In the genomic region with DNA sequence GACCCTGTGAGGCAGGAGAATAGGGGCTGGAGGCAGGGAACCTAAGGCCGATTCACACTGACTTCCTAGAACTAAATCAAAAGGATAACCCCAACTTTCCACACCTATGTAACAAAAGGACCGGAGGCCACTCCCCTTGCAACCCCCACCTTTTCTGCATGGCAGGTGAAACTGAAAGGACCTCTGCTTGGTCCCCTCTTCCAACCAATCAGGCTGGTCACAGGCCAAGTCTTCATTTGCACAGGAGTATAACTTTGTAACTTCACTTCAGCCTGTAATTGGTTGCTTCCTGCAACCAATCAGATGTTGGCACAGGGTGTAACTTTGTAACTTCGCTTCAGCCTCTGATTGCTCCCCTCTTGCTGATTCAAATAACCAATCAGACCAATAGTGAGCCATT, we compare ENCODE assay signal across 18 cellular contexts.
DNase-seq lines count a peak whose midpoint lies in the region; ATAC-seq and TF ChIP-seq lines count a peak whose summit lies in the region.
"Had no signal": no experiment of that assay in that cellular context is flagged by ENCODE, and none has a peak within 500 bp of the region (broad histone marks: within the 10 kb centered on the region; RNA-seq: fewer than 3 reads in every experiment).

No MANE protein-coding gene starts in this region.

- H3K4me3 Mint-ChIP-seq in activated CD4-positive, alpha-beta memory T cell treated with anti-CD3 and anti-CD28 coated beads for 36 hours, result peak overlapping the region; percentile 56
- H3K4me3 Mint-ChIP-seq in effector memory CD8-positive, alpha-beta T cell, result peak overlapping the region; percentile 80 to 83
- H3K4me3 Mint-ChIP-seq in type B pancreatic cell (no peak overlapping the region), neural progenitor cell (no peak overlapping the region)

- H3K4me2 ChIP-seq in neural progenitor cell, result no peak overlapping the region

- peak; percentile 50 for DNase-seq in stimulated activated CD4-positive, alpha-beta T cell treated with anti-CD3 and anti-CD28 coated beads, Interleukin-1b, Interleukin-23, amount 100 ng/mL, for 48 hours
- no peak for DNase-seq in stimulated activated CD4-positive, alpha-beta T cell treated with anti-CD3 and anti-CD28 coated beads, Interleukin-2, amount 100 ng/mL, for 24 hours
- peak; percentile 70 for DNase-seq in activated CD4-positive, alpha-beta memory T cell treated with anti-CD3 and anti-CD28 coated beads for 36 hours
- DNase-seq in effector memory CD8-positive, alpha-beta T cell, result no peak
- DNase-seq in type B pancreatic cell (ENCODE audit: extremely low spot score, unreplicated experiment) (no peak), neural progenitor cell (ENCODE audit: low spot score) (no peak), mucosa of descending colon (no peak)
- DNase-seq: activated CD8-positive, alpha-beta memory T cell treated with anti-CD3 and anti-CD28 coated beads, Interleukin-2, amount 50 U/mL, for 48 hours; body of pancreas; effector CD4-positive, alpha-beta T cell; foreskin fibroblast; mammary epithelial cell; MV-4-11; NCI-H2171; nucleus accumbens; SHP77; transverse colon had no signal

- peaks cover 86% of the 10 kb centered on the region for H3K4me1 Mint-ChIP-seq in activated CD4-positive, alpha-beta memory T cell treated with anti-CD3 and anti-CD28 coated beads for 36 hours (ENCODE audit: low read depth)
- peaks cover 77 to 91% of the 10 kb centered on the region in 2 donors for H3K4me1 Mint-ChIP-seq in effector memory CD8-positive, alpha-beta T cell (ENCODE audit: low read depth in 2 of 2)
- H3K4me1 Mint-ChIP-seq in type B pancreatic cell (ENCODE audit: unreplicated experiment) (peaks cover 35% of the 10 kb centered on the region), neural progenitor cell (peaks cover 22% of the 10 kb centered on the region)

- H3K27me3 ChIP-seq in neural progenitor cell, result no peaks in the 10 kb centered on the region
- H3K27me3 ChIP-seq: body of pancreas, transverse colon had no signal

- no peaks in the 10 kb centered on the region for H4K20me1 ChIP-seq in neural progenitor cell (ENCODE audit: low read depth)

- TF ChIP-seq CTCF in type B pancreatic cell (conservative IDR thresholded peaks at IDR 0.05) (no peak), neural progenitor cell (IDR thresholded peaks at IDR 0.05) (no peak), mucosa of descending colon (IDR thresholded peaks at IDR 0.05) (no peak)

- H2AFZ ChIP-seq in neural progenitor cell (replicated peaks), result no peak overlapping the region

- CTCF ChIA-PET in activated CD4-positive, alpha-beta memory T cell treated with anti-CD3 and anti-CD28 coated beads for 36 hours (lab: Charles Lee), result interaction anchor here (0.8 kb wide), 1 partner anchor 21 kb away, joined by 3 read pairs; no protein-coding TSS in a partner anchor

- H3K79me2 ChIP-seq in neural progenitor cell (ENCODE audit: low read depth), result peaks cover 26% of the 10 kb centered on the region

- POLR2A ChIA-PET in activated CD4-positive, alpha-beta memory T cell treated with anti-CD3 and anti-CD28 coated beads for 36 hours (lab: Charles Lee), result interaction anchor here (2.1 kb wide), 1 partner anchor 22 kb away, joined by 11 read pairs; no protein-coding TSS in a partner anchor

- no peak for ATAC-seq in effector memory CD8-positive, alpha-beta T cell (replicated peaks)
- ATAC-seq in mucosa of descending colon, result no peak
- ATAC-seq: body of pancreas had no signal

- no peaks in the 10 kb centered on the region for H3K9me3 ChIP-seq in neural progenitor cell (ENCODE audit: low read depth)
- H3K9me3 ChIP-seq in mucosa of descending colon, result no peaks in the 10 kb centered on the region
- H3K9me3 ChIP-seq: body of pancreas, transverse colon had no signal

- peak overlapping the region; percentile 98 for H3K27ac Mint-ChIP-seq in activated CD4-positive, alpha-beta memory T cell treated with anti-CD3 and anti-CD28 coated beads for 36 hours
- H3K27ac Mint-ChIP-seq in effector memory CD8-positive, alpha-beta T cell, result peak overlapping the region; percentile 98 to 99
- H3K27ac Mint-ChIP-seq in type B pancreatic cell (no peak overlapping the region), neural progenitor cell (no peak overlapping the region)

- H3K4me3 ChIP-seq in neural progenitor cell (no peak overlapping the region), mucosa of descending colon (no peak overlapping the region)
- H3K4me3 ChIP-seq: body of pancreas, transverse colon had no signal

- H3K36me3 Mint-ChIP-seq in activated CD4-positive, alpha-beta memory T cell treated with anti-CD3 and anti-CD28 coated beads for 36 hours, result peaks cover 30% of the 10 kb centered on the region
- peaks cover 88% of the 10 kb centered on the region for H3K36me3 Mint-ChIP-seq in effector memory CD8-positive, alpha-beta T cell (ENCODE audit: insufficient read depth)
- H3K36me3 Mint-ChIP-seq in type B pancreatic cell, result peaks cover 25% of the 10 kb centered on the region
- H3K36me3 Mint-ChIP-seq in neural progenitor cell, result peaks cover 22% of the 10 kb centered on the region

- H3K36me3 ChIP-seq in neural progenitor cell, result no peaks in the 10 kb centered on the region
- no peaks in the 10 kb centered on the region for H3K36me3 ChIP-seq in mucosa of descending colon (ENCODE audit: low read depth)
- H3K36me3 ChIP-seq: transverse colon had no signal

- H3K27me3 Mint-ChIP-seq in activated CD4-positive, alpha-beta memory T cell treated with anti-CD3 and anti-CD28 coated beads for 36 hours, result no peaks in the 10 kb centered on the region
- no peaks in the 10 kb centered on the region for H3K27me3 Mint-ChIP-seq in effector memory CD8-positive, alpha-beta T cell
- no peaks in the 10 kb centered on the region for H3K27me3 Mint-ChIP-seq in type B pancreatic cell
- peaks cover 2% of the 10 kb centered on the region for H3K27me3 Mint-ChIP-seq in neural progenitor cell (ENCODE audit: insufficient read depth, low read depth)

- H3K9me3 Mint-ChIP-seq in activated CD4-positive, alpha-beta memory T cell treated with anti-CD3 and anti-CD28 coated beads for 36 hours, result no peaks in the 10 kb centered on the region
- H3K9me3 Mint-ChIP-seq in effector memory CD8-positive, alpha-beta T cell, result no peaks in the 10 kb centered on the region
- H3K9me3 Mint-ChIP-seq in type B pancreatic cell, result peaks cover 4% of the 10 kb centered on the region
- peaks cover 4% of the 10 kb centered on the region for H3K9me3 Mint-ChIP-seq in neural progenitor cell

- H3K27ac ChIP-seq in temporal lobe (ENCODE audit: low read depth, low read length) (peak overlapping the region; percentile 31), neural progenitor cell (no peak overlapping the region)

- intact Hi-C loops in activated CD4-positive, alpha-beta memory T cell treated with anti-CD3 and anti-CD28 coated beads for 36 hours (cut with micrococcal nuclease), result loop anchor here (5.0 to 10.0 kb wide), 3 partner anchors 32 to 580 kb away; a partner anchor contains a TSS
- intact Hi-C loops in mucosa of descending colon (cut with DNase I, micrococcal nuclease), result no loop called here

- no peak overlapping the region for H3K9ac ChIP-seq in neural progenitor cell

- H3K4me1 ChIP-seq in neural progenitor cell (peaks cover 9% of the 10 kb centered on the region), mucosa of descending colon (ENCODE audit: low read depth) (peaks cover 16% of the 10 kb centered on the region)

- no peaks in the 10 kb centered on the region for H3F3A ChIP-seq in neural progenitor cell (ENCODE audit: low read depth)

Comparison
In these comparisons a context has a peak if more than half of its experiments do, and no peak if none do; other contexts are left out.
1. DNase-seq: peak in stimulated activated CD4-positive, alpha-beta T cell treated with anti-CD3 and anti-CD28 coated beads, Interleukin-1b, Interleukin-23, amount 100 ng/mL, for 48 hours (single experiment) and activated CD4-positive, alpha-beta memory T cell treated with anti-CD3 and anti-CD28 coated beads for 36 hours (single experiment); none in stimulated activated CD4-positive, alpha-beta T cell treated with anti-CD3 and anti-CD28 coated beads, Interleukin-2, amount 100 ng/mL, for 24 hours (0 of 2), effector memory CD8-positive, alpha-beta T cell (0 of 3), type B pancreatic cell (single experiment), neural progenitor cell (single experiment) and mucosa of descending colon (0 of 3).
2. H3K27ac Mint-ChIP-seq: peak in activated CD4-positive, alpha-beta memory T cell treated with anti-CD3 and anti-CD28 coated beads for 36 hours (single experiment) and effector memory CD8-positive, alpha-beta T cell (2 of 2); none in type B pancreatic cell (single experiment) and neural progenitor cell (single experiment).
3. H3K4me3 Mint-ChIP-seq: peak in activated CD4-positive, alpha-beta memory T cell treated with anti-CD3 and anti-CD28 coated beads for 36 hours (single experiment) and effector memory CD8-positive, alpha-beta T cell (2 of 2); none in type B pancreatic cell (single experiment) and neural progenitor cell (single experiment).